ENCODE assay signal across 2 cellular contexts in genomic region chr1:51217101-51217500, GRCh38.
TF ChIP-seq lines count a peak whose summit lies in the region.

No MANE protein-coding gene starts in this region.

TF ChIP-seq in HEK293, 187 proteins besides CTCF, POLR2A, EP300 and RAD21:
- TF ChIP-seq ATF2 (tag by site-specific recombination; IDR thresholded peaks at IDR 0.05; ENCODE audit: low read depth) (peak; percentile 30; the same call in 1 of the 2 replicates), ZNF626 (tag by site-specific recombination; IDR thresholded peaks at IDR 0.05) (no peak), ZNF398 (tag by site-specific recombination; IDR thresholded peaks at IDR 0.05) (no peak)
- TF ChIP-seq, protein P1, sequence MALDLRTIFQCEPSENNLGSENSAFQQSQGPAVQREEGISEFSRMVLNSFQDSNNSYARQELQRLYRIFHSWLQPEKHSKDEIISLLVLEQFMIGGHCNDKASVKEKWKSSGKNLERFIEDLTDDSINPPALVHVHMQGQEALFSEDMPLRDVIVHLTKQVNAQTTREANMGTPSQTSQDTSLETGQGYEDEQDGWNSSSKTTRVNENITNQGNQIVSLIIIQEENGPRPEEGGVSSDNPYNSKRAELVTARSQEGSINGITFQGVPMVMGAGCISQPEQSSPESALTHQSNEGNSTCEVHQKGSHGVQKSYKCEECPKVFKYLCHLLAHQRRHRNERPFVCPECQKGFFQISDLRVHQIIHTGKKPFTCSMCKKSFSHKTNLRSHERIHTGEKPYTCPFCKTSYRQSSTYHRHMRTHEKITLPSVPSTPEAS (tag by site-specific recombination; IDR thresholded peaks at IDR 0.05), result no peak

TF ChIP-seq in HepG2, 621 proteins besides CTCF, POLR2A, EP300 and RAD21:
- TF ChIP-seq, protein P2, sequence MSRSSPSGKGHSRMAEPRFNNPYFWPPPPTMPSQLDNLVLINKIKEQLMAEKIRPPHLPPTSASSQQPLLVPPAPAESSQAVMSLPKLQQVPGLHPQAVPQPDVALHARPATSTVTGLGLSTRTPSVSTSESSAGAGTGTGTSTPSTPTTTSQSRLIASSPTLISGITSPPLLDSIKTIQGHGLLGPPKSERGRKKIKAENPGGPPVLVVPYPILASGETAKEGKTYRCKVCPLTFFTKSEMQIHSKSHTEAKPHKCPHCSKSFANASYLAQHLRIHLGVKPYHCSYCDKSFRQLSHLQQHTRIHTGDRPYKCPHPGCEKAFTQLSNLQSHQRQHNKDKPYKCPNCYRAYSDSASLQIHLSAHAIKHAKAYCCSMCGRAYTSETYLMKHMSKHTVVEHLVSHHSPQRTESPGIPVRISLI (CRISPR knock-in tag; IDR thresholded peaks at IDR 0.05; ENCODE audit: borderline replicate concordance), result peak; percentile 45; the same call in 1 of the 2 replicates
- TF ChIP-seq TOPORS (CRISPR knock-in tag; IDR thresholded peaks at IDR 0.05) (no peak), TIGD3 (CRISPR knock-in tag; IDR thresholded peaks at IDR 0.05; ENCODE audit: borderline replicate concordance) (no peak), TEAD3 (CRISPR knock-in tag; optimal IDR thresholded peaks at IDR 0.05; ENCODE audit: borderline replicate concordance) (peak; percentile 74), ZNF678 (CRISPR knock-in tag; IDR thresholded peaks at IDR 0.05) (no peak), ATF7 (IDR thresholded peaks at IDR 0.05) (peak; percentile 62), ATF7 (CRISPR knock-in tag; IDR thresholded peaks at IDR 0.05) (no peak), RCOR2 (CRISPR knock-in tag; IDR thresholded peaks at IDR 0.05) (0 out of 2 replicates have a peak, but pooled peaks have one; percentile 27), BRCA1 (CRISPR knock-in tag; IDR thresholded peaks at IDR 0.05) (no peak), ZMYM3 (CRISPR knock-in tag; IDR thresholded peaks at IDR 0.05) (peak; percentile 84), KDM1A (CRISPR knock-in tag; IDR thresholded peaks at IDR 0.05) (0 out of 2 replicates have a peak, but pooled peaks have one; percentile 16)
- TF ChIP-seq, protein P3, sequence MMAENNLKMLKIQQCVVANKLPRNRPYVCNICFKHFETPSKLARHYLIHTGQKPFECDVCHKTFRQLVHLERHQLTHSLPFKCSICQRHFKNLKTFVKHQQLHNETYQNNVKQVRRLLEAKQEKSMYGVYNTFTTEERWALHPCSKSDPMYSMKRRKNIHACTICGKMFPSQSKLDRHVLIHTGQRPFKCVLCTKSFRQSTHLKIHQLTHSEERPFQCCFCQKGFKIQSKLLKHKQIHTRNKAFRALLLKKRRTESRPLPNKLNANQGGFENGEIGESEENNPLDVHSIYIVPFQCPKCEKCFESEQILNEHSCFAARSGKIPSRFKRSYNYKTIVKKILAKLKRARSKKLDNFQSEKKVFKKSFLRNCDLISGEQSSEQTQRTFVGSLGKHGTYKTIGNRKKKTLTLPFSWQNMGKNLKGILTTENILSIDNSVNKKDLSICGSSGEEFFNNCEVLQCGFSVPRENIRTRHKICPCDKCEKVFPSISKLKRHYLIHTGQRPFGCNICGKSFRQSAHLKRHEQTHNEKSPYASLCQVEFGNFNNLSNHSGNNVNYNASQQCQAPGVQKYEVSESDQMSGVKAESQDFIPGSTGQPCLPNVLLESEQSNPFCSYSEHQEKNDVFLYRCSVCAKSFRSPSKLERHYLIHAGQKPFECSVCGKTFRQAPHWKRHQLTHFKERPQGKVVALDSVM (CRISPR knock-in tag; IDR thresholded peaks at IDR 0.05), result peak; percentile 99
